7 cellular contexts compared by ENCODE assay signal in the genomic region with DNA sequence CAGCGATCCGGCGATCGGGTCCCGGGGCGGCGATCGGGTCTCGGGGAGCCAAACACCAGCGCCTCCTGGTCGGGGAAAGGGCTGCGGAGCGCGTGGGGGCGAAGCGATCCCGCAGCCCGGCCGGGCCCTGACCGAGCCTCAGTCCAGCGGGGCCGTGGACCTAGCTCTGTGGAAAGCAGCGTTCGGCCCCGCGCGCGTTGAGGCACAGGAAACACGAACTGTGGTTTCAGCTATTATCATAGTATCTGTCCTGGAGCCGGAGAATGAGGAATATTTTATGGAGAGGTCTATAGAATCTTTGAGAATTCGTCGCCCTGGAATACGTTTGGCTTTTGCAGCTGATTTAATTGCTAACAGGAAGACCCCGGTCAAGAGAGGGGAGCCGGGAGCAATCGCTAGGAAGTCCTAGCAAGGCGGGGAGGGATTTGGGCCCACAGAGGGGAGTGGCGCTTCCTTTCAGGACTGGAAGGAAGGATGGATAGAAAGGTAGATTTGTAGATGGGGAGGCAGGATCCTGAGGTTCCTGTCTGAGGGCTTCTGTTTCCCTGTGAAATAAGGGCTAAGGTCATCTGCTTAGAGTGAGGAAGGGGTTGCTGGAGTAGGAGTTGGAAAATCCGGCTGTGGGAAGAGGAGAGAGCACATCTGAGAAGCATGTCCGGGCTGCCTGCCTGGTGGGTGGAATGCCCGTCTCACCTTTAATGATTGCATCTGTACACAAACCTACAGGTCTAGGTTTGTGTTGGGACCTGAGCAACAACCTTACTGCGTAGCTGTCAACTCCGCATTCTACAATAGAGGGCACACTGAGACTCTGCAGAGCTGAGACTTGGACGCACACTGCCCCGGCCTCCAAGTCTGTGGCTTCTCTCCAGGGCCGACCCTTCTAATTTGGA. TPM values are rescaled to one million over a fixed set of nuclear protein-coding genes. Genes with fewer than 3 reads are reported as not detected.
A peak's percentile ranks its signal among the peaks of the same experiment; 100 is the strongest.
DNase-seq lines count a peak whose midpoint lies in the region; ATAC-seq and TF ChIP-seq lines count a peak whose summit lies in the region.

No MANE protein-coding gene starts in this region.

- H3K27me3 ChIP-seq in RWPE2 (ENCODE audit: insufficient read depth, poor library complexity, severe bottlenecking) (no peaks in the 10 kb centered on the region), uterus (no peaks in the 10 kb centered on the region)

- ATAC-seq in HG02623 (IDR thresholded peaks at IDR 0.05; ENCODE audit: unreplicated experiment) (peak; percentile 6), RWPE2 (ENCODE audit: low read depth) (0 out of 3 replicates have a peak, but pooled peaks have one; percentile 16)
- ATAC-seq in effector memory CD8-positive, alpha-beta T cell (replicated peaks): no peak

- H3K4me1 Mint-ChIP-seq in effector memory CD8-positive, alpha-beta T cell (ENCODE audit: low read depth in 2 of 2): peaks cover 16 to 20% of the 10 kb centered on the region in 2 donors
- peaks cover 25% of the 10 kb centered on the region for H3K4me1 Mint-ChIP-seq in mesothelial cell of epicardium

- no peaks in the 10 kb centered on the region for H3K9me3 ChIP-seq in RWPE2 (ENCODE audit: severe bottlenecking)
- H3K9me3 ChIP-seq in uterus: no peaks in the 10 kb centered on the region

- no peaks in the 10 kb centered on the region for H3K9me3 Mint-ChIP-seq in effector memory CD8-positive, alpha-beta T cell
- H3K9me3 Mint-ChIP-seq in mesothelial cell of epicardium: no peaks in the 10 kb centered on the region

- intact Hi-C loops in uterus (cut with DNase I; ENCODE audit: low total_unique reads): no loop called here

- no peak for TF ChIP-seq POLR2A in uterus (IDR thresholded peaks at IDR 0.05)

- H3K4me3 ChIP-seq in RWPE2 (ENCODE audit: severe bottlenecking) (peak overlapping the region; percentile 97), uterus (peak overlapping the region; percentile 46 to 62)

- H3K27ac ChIP-seq in RWPE2 (ENCODE audit: poor library complexity, severe bottlenecking) (peak overlapping the region; percentile 68), uterus (peak overlapping the region; percentile 29 to 80)

- H3K27me3 Mint-ChIP-seq in effector memory CD8-positive, alpha-beta T cell: no peaks in the 10 kb centered on the region
- H3K27me3 Mint-ChIP-seq in mesothelial cell of epicardium (ENCODE audit: low read depth): no peaks in the 10 kb centered on the region

- peaks cover 47% of the 10 kb centered on the region for H3K36me3 ChIP-seq in RWPE2 (ENCODE audit: low read depth)
- H3K36me3 ChIP-seq in uterus: no peaks in the 10 kb centered on the region

- H3K4me1 ChIP-seq in RWPE2 (ENCODE audit: insufficient read depth, poor library complexity, severe bottlenecking): peaks cover 7% of the 10 kb centered on the region
- peaks cover 6 to 9% of the 10 kb centered on the region in 2 donors for H3K4me1 ChIP-seq in uterus

- DNase-seq in RWPE2 (ENCODE audit: low spot score) (no peak), mesothelial cell of epicardium (ENCODE audit: low spot score in 2 of 2, unreplicated experiment in 2 of 2) (no peak), uterus (no peak), DMS53 treated with DMSO at 0.1 percent for 48 hours (lab: John Stamatoyannopoulos, UW; ENCODE audit: unreplicated experiment) (no peak)
- DNase-seq in effector memory CD8-positive, alpha-beta T cell: no peak

- peak overlapping the region; percentile 63 to 72 for H3K27ac Mint-ChIP-seq in effector memory CD8-positive, alpha-beta T cell
- H3K27ac Mint-ChIP-seq in mesothelial cell of epicardium: peak overlapping the region; percentile 51

- peak overlapping the region; percentile 75 to 81 for H3K4me3 Mint-ChIP-seq in effector memory CD8-positive, alpha-beta T cell
- peak overlapping the region; percentile 76 for H3K4me3 Mint-ChIP-seq in mesothelial cell of epicardium

- H3K36me3 Mint-ChIP-seq in effector memory CD8-positive, alpha-beta T cell (ENCODE audit: insufficient read depth): peaks cover 11% of the 10 kb centered on the region
- peaks cover 10% of the 10 kb centered on the region for H3K36me3 Mint-ChIP-seq in mesothelial cell of epicardium

- TF ChIP-seq CTCF in GM12874 (IDR thresholded peaks at IDR 0.05; ENCODE audit: insufficient read depth, low read depth, low read length) (peak; percentile 34; the same call in 1 of the 2 replicates), RWPE2 (IDR thresholded peaks at IDR 0.05; ENCODE audit: poor library complexity, severe bottlenecking) (peak; percentile 33), mesothelial cell of epicardium (IDR thresholded peaks at IDR 0.05; ENCODE audit: unreplicated experiment) (no peak), uterus (IDR thresholded peaks at IDR 0.05) (no peak)

RNA-seq across cellular contexts. Expression of a gene that starts 0.8 kb away (rescaled TPM):
- total RNA-seq in mesothelial cell of epicardium: 15.2 to 17.4 TPM (median 16.7 TPM) in 3 replicates
- 10 to 100 TPM in 1 of 4 donors, 1 to 10 TPM in 1, under 1 TPM in 1, not detected in 1; under 0.01 to 11.8 (median 1.9) TPM for total RNA-seq in uterus

RNA-seq across cellular contexts. Expression of a gene that starts 29.9 kb away (rescaled TPM):
- total RNA-seq in mesothelial cell of epicardium: 14.5 to 16.0 TPM (median 14.7 TPM) in 3 replicates
- total RNA-seq in uterus: 1 to 10 TPM in 2 of 4 donors, not detected in 2; 1.8 to 7.0 TPM

RNA-seq across cellular contexts. Expression of a gene that starts 41.1 kb away (rescaled TPM):
- total RNA-seq in mesothelial cell of epicardium: 17.4 to 17.9 TPM (median 17.5 TPM) in 3 replicates
- total RNA-seq in uterus: 10 to 100 TPM in 1 of 4 donors, 1 to 10 TPM in 1, not detected in 2; 1.3 to 15.5 TPM

RNA-seq across cellular contexts. Expression of a gene that starts 44.9 kb away (rescaled TPM):
- total RNA-seq in mesothelial cell of epicardium (24.2 to 25.0 TPM (median 24.7 TPM) in 3 replicates), uterus (10 to 100 TPM in 1 of 4 donors, 1 to 10 TPM in 2, under 1 TPM in 1; 0.59 to 21.6 (median 4.6) TPM)

Comparison
In these comparisons a context has a peak if more than half of its experiments do, and no peak if none do; other contexts are left out.
1. CTCF ChIP-seq: peak in GM12874 (single experiment) and RWPE2 (single experiment); none in mesothelial cell of epicardium (single experiment) and uterus (0 of 4).